9 cellular contexts compared by ENCODE assay signal in genomic region chr10:133372507-133372906, GRCh38. TPM values are rescaled to one million over a fixed set of nuclear protein-coding genes. Genes with fewer than 3 reads are reported as not detected.
DNase-seq lines count a peak whose midpoint lies in the region; ATAC-seq and TF ChIP-seq lines count a peak whose summit lies in the region.
"Had no signal": no experiment of that assay in that cellular context is flagged by ENCODE, and none has a peak within 500 bp of the region (broad histone marks: within the 10 kb centered on the region; RNA-seq: fewer than 3 reads in every experiment).

No MANE protein-coding gene starts in this region.

- peaks cover 38% of the 10 kb centered on the region for H3K36me3 Mint-ChIP-seq in CD4-positive, alpha-beta T cell (ENCODE audit: low read depth)

- H3K4me3 ChIP-seq in Peyer's patch, result peak overlapping the region; percentile 85 to 99 (median 90)
- peak overlapping the region; percentile 80 for H3K4me3 ChIP-seq in fibroblast of pulmonary artery (replicated peaks; ENCODE audit: low read depth, low read length)
- peak overlapping the region; percentile 89 for H3K4me3 ChIP-seq in ovary

- intact Hi-C loops in CD4-positive, alpha-beta T cell (cut with DNase I, micrococcal nuclease), result loop anchor here (1.0 to 5.0 kb wide), 5 partner anchors 14 to 110 kb away; partner anchors contain the start of genes TUBGCP2 (in 2 of the 2), ZNF511 (in 2 of the 2), CALY (in 1 of the 2) and FUOM (in 1 of the 2)
- intact Hi-C loops in ovary (cut with DNase I), result no loop called here

- POLR2A ChIA-PET in CD4-positive, alpha-beta T cell (lab: Charles Lee), result interaction anchor here (0.8 to 1.3 kb wide), 4 partner anchors 15 to 43 kb away, joined by 3 to 7 read pairs (median 4); no protein-coding TSS in a partner anchor

- no peaks in the 10 kb centered on the region for H3K9me3 Mint-ChIP-seq in CD4-positive, alpha-beta T cell

- no peak for ATAC-seq in CD4-positive, alpha-beta T cell (ENCODE audit: poor library complexity)
- ATAC-seq in GM19455 (IDR thresholded peaks at IDR 0.05; ENCODE audit: unreplicated experiment), result no peak

- no peak for TF ChIP-seq CTCF in CD4-positive, alpha-beta T cell (IDR thresholded peaks at IDR 0.05)
- TF ChIP-seq CTCF in Peyer's patch (IDR thresholded peaks at IDR 0.05), result no peak
- TF ChIP-seq CTCF in fibroblast of pulmonary artery (IDR thresholded peaks at IDR 0.05; ENCODE audit: low read length, missing control alignments), result no peak
- TF ChIP-seq CTCF in ovary (IDR thresholded peaks at IDR 0.05), result no peak

- H3K27ac Mint-ChIP-seq in CD4-positive, alpha-beta T cell, result no peak overlapping the region

- peak overlapping the region; percentile 86 for H3K4me3 Mint-ChIP-seq in CD4-positive, alpha-beta T cell

- H3K4me1 Mint-ChIP-seq in CD4-positive, alpha-beta T cell (ENCODE audit: low read depth), result peaks cover 4% of the 10 kb centered on the region

- H3K27me3 Mint-ChIP-seq in CD4-positive, alpha-beta T cell, result no peaks in the 10 kb centered on the region

- H3K4me1 ChIP-seq in Peyer's patch (peaks cover 0 to 21% (median 9%) of the 10 kb centered on the region in 4 donors), ovary (ENCODE audit: insufficient read depth) (peaks cover 4% of the 10 kb centered on the region)

- TF ChIP-seq EP300 in ovary (IDR thresholded peaks at IDR 0.05), result no peak

- no peaks in the 10 kb centered on the region for H3K27me3 ChIP-seq in CD4-positive, alpha-beta T cell (ENCODE audit: control insufficient read depth, insufficient read depth, low read length)
- H3K27me3 ChIP-seq in Peyer's patch, result no peaks in the 10 kb centered on the region
- no peaks in the 10 kb centered on the region for H3K27me3 ChIP-seq in ovary

- DNase-seq in CD4-positive, alpha-beta T cell, result no peak
- DNase-seq in Peyer's patch, result peak in 1 of 3 donors; percentile 65
- DNase-seq in fibroblast of pulmonary artery (ENCODE audit: low read depth), result no peak
- peak in 4 of 5 donors; percentile 36 to 70 (median 59) for DNase-seq in ovary
- DNase-seq in NCI-H446 treated with DMSO at 0.1 percent for 48 hours (lab: John Stamatoyannopoulos, UW), result no peak
- no peak for DNase-seq in H4 (ENCODE audit: low spot score)
- DNase-seq in HPDE6-E6E7 (ENCODE audit: extremely low spot score), result no peak

- H3K36me3 ChIP-seq in Peyer's patch (peaks cover 0 to 35% (median 0%) of the 10 kb centered on the region in 3 donors), ovary (no peaks in the 10 kb centered on the region)

- no peak overlapping the region for H3K27ac ChIP-seq in CD4-positive, alpha-beta T cell (ENCODE audit: low read depth, low read length)
- H3K27ac ChIP-seq in Peyer's patch (peak overlapping the region in 2 of 4 donors; percentile 46 to 92), ovary (peak overlapping the region in 1 of 2 donors; percentile 43)

- TF ChIP-seq POLR2A in Peyer's patch (IDR thresholded peaks at IDR 0.05) (no peak), ovary (IDR thresholded peaks at IDR 0.05) (no peak)

- 21 to 33% (median 28%) methylated on average over 10 to 20 of the region's 20 CpGs for WGBS in ovary, 3 donors

- CTCF ChIA-PET in CD4-positive, alpha-beta T cell (lab: Charles Lee), result no interaction called here

- no peaks in the 10 kb centered on the region for H3K9me3 ChIP-seq in CD4-positive, alpha-beta T cell (ENCODE audit: control insufficient read depth, low read length)
- no peaks in the 10 kb centered on the region for H3K9me3 ChIP-seq in Peyer's patch
- H3K9me3 ChIP-seq in ovary, result no peaks in the 10 kb centered on the region

RNA-seq across cellular contexts. Expression of gene ECHS1, which starts 0.6 kb away (rescaled TPM):
- total RNA-seq in CD4-positive, alpha-beta T cell, result 1 to 10 TPM; 7.6 to 8.3 TPM
- total RNA-seq in Peyer's patch (100 to 1,000 TPM in 3 of 4 donors, 10 to 100 TPM in 1; 87.5 to 211 (median 172) TPM), ovary (10 to 100 TPM; 27.2 to 74.4 (median 66.4) TPM)
- 100 to 1,000 TPM in 1 of 2 donors, 10 to 100 TPM in 1; 68.9 to 102 TPM for polyA plus RNA-seq in ovary
- 148 and 156 TPM in 2 replicates for total RNA-seq in H4 (2014; rRNA removed; shearing (Covaris generic))

RNA-seq across cellular contexts. Expression of gene PAOX, which starts 6.6 kb away (rescaled TPM):
- 1 to 10 TPM; 1.9 to 2.6 TPM for total RNA-seq in CD4-positive, alpha-beta T cell
- total RNA-seq in Peyer's patch, result 10 to 100 TPM; 19.8 to 53.7 (median 36.9) TPM
- 10 to 100 TPM in 3 of 7 donors, 1 to 10 TPM in 4; 6.3 to 11.4 (median 9.2) TPM for total RNA-seq in ovary
- polyA plus RNA-seq in ovary, result 1 to 10 TPM; 2.1 to 7.8 TPM
- not detected in 2 replicates for total RNA-seq in H4 (2014; rRNA removed; shearing (Covaris generic))

RNA-seq across cellular contexts. Expression of gene FUOM, which starts 14.7 kb away (rescaled TPM):
- total RNA-seq in CD4-positive, alpha-beta T cell, result 10 to 100 TPM; 10.3 to 11.7 TPM
- 100 to 1,000 TPM in 3 of 4 donors, 10 to 100 TPM in 1; 88.3 to 214 (median 163) TPM for total RNA-seq in Peyer's patch
- 10 to 100 TPM in 6 of 7 donors, 1 to 10 TPM in 1; 9.2 to 26.3 (median 17.1) TPM for total RNA-seq in ovary
- 10 to 100 TPM in 1 of 2 donors, 1 to 10 TPM in 1; 1.2 to 14.8 TPM for polyA plus RNA-seq in ovary
- total RNA-seq in H4 (2014; rRNA removed; shearing (Covaris generic)), result 4.7 and 10.4 TPM in 2 replicates

RNA-seq across cellular contexts. Expression of gene MTG1, which starts 21.4 kb away (rescaled TPM):
- 10 to 100 TPM; 28.5 to 34.9 TPM for total RNA-seq in CD4-positive, alpha-beta T cell
- total RNA-seq in Peyer's patch (100 to 1,000 TPM in 3 of 4 donors, 10 to 100 TPM in 1; 44.7 to 110 (median 103) TPM), ovary (10 to 100 TPM; 23.1 to 55.1 (median 32.5) TPM)
- polyA plus RNA-seq in ovary, result 10 to 100 TPM; 33.7 to 34.9 TPM
- total RNA-seq in H4 (2014; rRNA removed; shearing (Covaris generic)), result 22.5 and 25.7 TPM in 2 replicates

RNA-seq across cellular contexts. Expression of gene PRAP1, which starts 25.3 kb away (rescaled TPM):
- total RNA-seq in CD4-positive, alpha-beta T cell, result not detected
- total RNA-seq in Peyer's patch (1,000 to 10,000 TPM in 3 of 4 donors, 10 to 100 TPM in 1; 52.8 to 2,204 (median 1,384) TPM), ovary (1 to 10 TPM in 1 of 7 donors, not detected in 6; 2.0 TPM)
- polyA plus RNA-seq in ovary, result not detected
- total RNA-seq in H4 (2014; rRNA removed; shearing (Covaris generic)), result not detected in 2 replicates
- total RNA-seq: mononuclear cell had no signal

Comparison
In these comparisons a context has a peak if more than half of its experiments do, and no peak if none do; other contexts are left out.
1. DNase-seq: peak in ovary (4 of 5); none in CD4-positive, alpha-beta T cell (0 of 10), fibroblast of pulmonary artery (single experiment), NCI-H446 treated with DMSO at 0.1 percent for 48 hours (single experiment), H4 (single experiment) and HPDE6-E6E7 (single experiment).
2. intact Hi-C loops: an anchor here in CD4-positive, alpha-beta T cell (1.0 to 5.0 kb wide); none called in ovary.
3. Peak in every context shown above with its lines, with median percentiles within 50 percentile points of each other: H3K4me3 ChIP-seq.